Comparison of ENCODE assay signal across 16 cellular contexts in the genomic region with DNA sequence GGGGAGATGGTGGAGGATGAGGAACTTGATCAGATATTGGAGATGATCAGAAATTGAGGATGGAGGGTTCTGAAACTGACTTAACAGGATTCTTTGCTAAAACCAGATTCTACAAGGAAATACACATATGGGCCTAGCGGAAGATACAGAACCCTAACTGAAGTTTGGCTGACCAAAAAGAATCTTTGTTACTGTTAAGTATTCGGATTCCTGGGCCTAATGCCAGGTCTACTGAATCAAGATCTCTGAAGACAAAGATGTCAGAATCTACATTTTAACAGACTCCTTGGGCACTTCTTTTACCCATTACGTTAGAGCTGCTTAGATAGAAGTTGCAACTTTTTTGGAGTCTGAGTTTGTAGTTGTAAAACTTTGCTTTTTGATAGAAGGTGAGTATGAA.
DNase-seq lines count a peak whose midpoint lies in the region; ATAC-seq and TF ChIP-seq lines count a peak whose summit lies in the region.
"Had no signal": no experiment of that assay in that cellular context is flagged by ENCODE, and none has a peak within 500 bp of the region (broad histone marks: within the 10 kb centered on the region; RNA-seq: fewer than 3 reads in every experiment).

No MANE protein-coding gene starts in this region.

- CTCF ChIA-PET in activated CD8-positive, alpha-beta T cell treated with anti-CD3 and anti-CD28 coated beads for 36 hours (lab: Charles Lee) = interaction anchor here (1.1 kb wide), 1 partner anchor 165 kb away, joined by 3 read pairs; no protein-coding TSS in a partner anchor

- no peak overlapping the region for H3K4me3 Mint-ChIP-seq in natural killer cell treated with Interleukin-12 subunit alpha and Interleukin-12 subunit beta and Interleukin-15 and Interleukin-18, amount 100 ng/mL, for 72 hours
- H3K4me3 Mint-ChIP-seq in activated CD8-positive, alpha-beta T cell treated with anti-CD3 and anti-CD28 coated beads for 36 hours = no peak overlapping the region
- H3K4me3 Mint-ChIP-seq: activated CD4-positive, alpha-beta T cell treated with anti-CD3 and anti-CD28 coated beads for 36 hours; naive B cell had no signal

- POLR2A ChIA-PET in activated CD8-positive, alpha-beta T cell treated with anti-CD3 and anti-CD28 coated beads for 36 hours (lab: Charles Lee) = no interaction called here

- peaks cover 22% of the 10 kb centered on the region for H3K36me3 Mint-ChIP-seq in natural killer cell treated with Interleukin-12 subunit alpha and Interleukin-12 subunit beta and Interleukin-15 and Interleukin-18, amount 100 ng/mL, for 72 hours
- H3K36me3 Mint-ChIP-seq in activated CD8-positive, alpha-beta T cell treated with anti-CD3 and anti-CD28 coated beads for 36 hours (ENCODE audit: low read depth) = peaks cover 8% of the 10 kb centered on the region
- H3K36me3 Mint-ChIP-seq: naive B cell had no signal

- H3K9me3 Mint-ChIP-seq in natural killer cell treated with Interleukin-12 subunit alpha and Interleukin-12 subunit beta and Interleukin-15 and Interleukin-18, amount 100 ng/mL, for 72 hours = no peaks in the 10 kb centered on the region
- no peaks in the 10 kb centered on the region for H3K9me3 Mint-ChIP-seq in activated CD8-positive, alpha-beta T cell treated with anti-CD3 and anti-CD28 coated beads for 36 hours

- no peak for ATAC-seq in natural killer cell treated with Interleukin-12 subunit alpha and Interleukin-12 subunit beta and Interleukin-15 and Interleukin-18, amount 100 ng/mL, for 72 hours
- no peak for ATAC-seq in GM19035 (IDR thresholded peaks at IDR 0.05; ENCODE audit: unreplicated experiment)
- ATAC-seq in activated CD8-positive, alpha-beta T cell treated with anti-CD3 and anti-CD28 coated beads for 36 hours = no peak
- ATAC-seq: activated CD4-positive, alpha-beta T cell treated with anti-CD3 and anti-CD28 coated beads for 36 hours; PC-3 had no signal

- peak overlapping the region; percentile 55 to 78 for H3K27ac Mint-ChIP-seq in natural killer cell treated with Interleukin-12 subunit alpha and Interleukin-12 subunit beta and Interleukin-15 and Interleukin-18, amount 100 ng/mL, for 72 hours
- H3K27ac Mint-ChIP-seq in activated CD8-positive, alpha-beta T cell treated with anti-CD3 and anti-CD28 coated beads for 36 hours = no peak overlapping the region
- H3K27ac Mint-ChIP-seq: activated CD4-positive, alpha-beta T cell treated with anti-CD3 and anti-CD28 coated beads for 36 hours had no signal

- TF ChIP-seq CTCF in activated CD8-positive, alpha-beta T cell treated with anti-CD3 and anti-CD28 coated beads for 36 hours (IDR thresholded peaks at IDR 0.05) = no peak

- peaks cover 71 to 72% of the 10 kb centered on the region in 2 donors for H3K4me1 Mint-ChIP-seq in natural killer cell treated with Interleukin-12 subunit alpha and Interleukin-12 subunit beta and Interleukin-15 and Interleukin-18, amount 100 ng/mL, for 72 hours (ENCODE audit: low read depth in 2 of 2)
- peaks cover 12% of the 10 kb centered on the region for H3K4me1 Mint-ChIP-seq in activated CD8-positive, alpha-beta T cell treated with anti-CD3 and anti-CD28 coated beads for 36 hours (ENCODE audit: low read depth)
- H3K4me1 Mint-ChIP-seq: naive B cell had no signal

- DNase-seq in AG08395 (ENCODE audit: low spot score) = peak; percentile 40
- DNase-seq in M059J (ENCODE audit: low read depth) = peak; percentile 74
- DNase-seq in dermis blood vessel endothelial cell = peak; percentile 42
- DNase-seq in natural killer cell treated with Interleukin-12 subunit alpha and Interleukin-12 subunit beta and Interleukin-15 and Interleukin-18, amount 100 ng/mL, for 72 hours (ENCODE audit: low spot score) = no peak
- DNase-seq in NCI-H2029 treated with DMSO at 0.1 percent for 48 hours (lab: John Stamatoyannopoulos, UW) = no peak
- no peak for DNase-seq in NCI-H2227 (lab: John Stamatoyannopoulos, UW; ENCODE audit: unreplicated experiment)
- DNase-seq in activated CD8-positive, alpha-beta T cell treated with anti-CD3 and anti-CD28 coated beads for 36 hours = no peak
- DNase-seq: activated CD4-positive, alpha-beta T cell treated with anti-CD3 and anti-CD28 coated beads for 36 hours; activated naive CD4-positive, alpha-beta T cell; effector CD4-positive, alpha-beta T cell; foreskin melanocyte; naive B cell; NCI-H1694; NCI-H526 treated with DMSO at 0.1 percent for 48 hours; PC-3 had no signal

- intact Hi-C loops in activated CD8-positive, alpha-beta T cell treated with anti-CD3 and anti-CD28 coated beads for 36 hours (cut with micrococcal nuclease) = no loop called here

- H3K27me3 Mint-ChIP-seq in natural killer cell treated with Interleukin-12 subunit alpha and Interleukin-12 subunit beta and Interleukin-15 and Interleukin-18, amount 100 ng/mL, for 72 hours = no peaks in the 10 kb centered on the region
- H3K27me3 Mint-ChIP-seq in activated CD8-positive, alpha-beta T cell treated with anti-CD3 and anti-CD28 coated beads for 36 hours = no peaks in the 10 kb centered on the region
- H3K27me3 Mint-ChIP-seq: activated CD4-positive, alpha-beta T cell treated with anti-CD3 and anti-CD28 coated beads for 36 hours had no signal

Comparison
In these comparisons a context has a peak if more than half of its experiments do, and no peak if none do; other contexts are left out.
1. DNase-seq: peak in AG08395 (single experiment), M059J (single experiment) and dermis blood vessel endothelial cell (single experiment); none in natural killer cell treated with Interleukin-12 subunit alpha and Interleukin-12 subunit beta and Interleukin-15 and Interleukin-18, amount 100 ng/mL, for 72 hours (single experiment), NCI-H2029 treated with DMSO at 0.1 percent for 48 hours (single experiment), NCI-H2227 (single experiment) and activated CD8-positive, alpha-beta T cell treated with anti-CD3 and anti-CD28 coated beads for 36 hours (single experiment).